ENCODE assay signal across 1 cellular context in the genomic region with DNA sequence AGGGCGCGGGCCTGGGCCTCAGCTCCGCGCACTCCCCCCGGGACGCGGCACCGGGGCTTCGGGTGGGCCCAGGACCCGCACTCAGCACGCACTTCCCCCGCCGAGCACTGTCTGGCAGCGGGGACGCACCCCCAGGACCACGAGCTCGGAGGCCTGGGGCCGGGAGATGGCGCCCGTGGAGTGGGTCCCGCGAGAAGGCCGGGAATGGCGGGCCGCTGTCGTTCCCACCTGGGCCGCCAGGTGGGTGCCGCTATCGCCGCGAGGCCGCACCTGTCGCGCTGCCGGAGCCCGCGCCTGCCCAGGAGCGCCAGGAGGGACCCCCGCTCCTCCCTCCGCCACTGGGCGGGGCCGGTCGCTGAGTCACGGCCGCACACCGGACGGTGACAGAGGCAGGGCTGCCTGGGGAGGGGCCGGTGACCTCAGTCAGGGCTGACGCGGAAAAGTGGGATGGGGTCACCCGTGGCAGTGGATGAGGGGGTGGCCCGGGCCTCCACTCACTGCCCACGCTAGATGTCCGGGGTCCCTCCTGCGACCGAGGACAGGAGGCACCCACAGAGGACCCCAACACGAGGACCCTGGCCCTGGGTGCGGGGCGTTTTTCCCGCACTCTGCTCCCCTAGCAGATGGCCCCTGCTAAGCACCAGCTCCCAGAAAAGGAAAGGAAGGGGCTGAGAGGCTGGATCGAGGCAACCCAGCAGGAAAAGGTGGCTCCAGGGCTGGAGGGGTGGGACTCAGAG.
TF ChIP-seq lines count a peak whose summit lies in the region.

No MANE protein-coding gene starts in this region.

TF ChIP-seq in GM12878, 131 proteins besides CTCF, POLR2A, EP300 and RAD21 (continues in another document):
- TF ChIP-seq FOS (IDR thresholded peaks at IDR 0.05; ENCODE audit: borderline replicate concordance, extremely low read depth, insufficient read length) (no peak), GABPA (IDR thresholded peaks at IDR 0.05; ENCODE audit: low read depth) (no peak), NFIC (IDR thresholded peaks at IDR 0.05; ENCODE audit: low read depth, low read length) (no peak), SP1 (IDR thresholded peaks at IDR 0.05; ENCODE audit: low read depth, low read length) (no peak), TCF12 (IDR thresholded peaks at IDR 0.05; ENCODE audit: low read depth, low read length) (peak; percentile 82), BACH1 (IDR thresholded peaks at IDR 0.05; ENCODE audit: borderline replicate concordance) (peak; percentile 95), TARDBP (IDR thresholded peaks at IDR 0.05; ENCODE audit: borderline replicate concordance) (no peak), BRCA1 (IDR thresholded peaks at IDR 0.05; ENCODE audit: low read depth, low read length) (0 out of 2 replicates have a peak, but pooled peaks have one; percentile 49), NRF1 (conservative IDR thresholded peaks at IDR 0.05; ENCODE audit: low read depth, low read length) (0 out of 2 replicates have a peak, but pooled peaks have one; percentile 24), NR2C2 (IDR thresholded peaks at IDR 0.05; ENCODE audit: borderline replicate concordance, control insufficient read depth, insufficient read length, low read depth) (no peak), ATF7 (IDR thresholded peaks at IDR 0.05; ENCODE audit: low read depth) (no peak), ZNF217 (IDR thresholded peaks at IDR 0.05) (peak; percentile 74), NR2F1 (conservative IDR thresholded peaks at IDR 0.05) (0 out of 2 replicates have a peak, but pooled peaks have one; percentile 14), SPI1 (IDR thresholded peaks at IDR 0.05; ENCODE audit: borderline replicate concordance, insufficient read depth, low read depth, low read length) (no peak), STAT1 (conservative IDR thresholded peaks at IDR 0.05) (no peak), TBL1XR1 (IDR thresholded peaks at IDR 0.05; ENCODE audit: low read depth, low read length) (no peak), IRF4 (IDR thresholded peaks at IDR 0.05; ENCODE audit: low read depth, low read length) (no peak), HCFC1 (IDR thresholded peaks at IDR 0.05; ENCODE audit: low read length) (no peak), BMI1 (IDR thresholded peaks at IDR 0.05; ENCODE audit: borderline replicate concordance) (no peak), NFXL1 (IDR thresholded peaks at IDR 0.05; ENCODE audit: borderline replicate concordance) (no peak), BHLHE40 (IDR thresholded peaks at IDR 0.05; ENCODE audit: borderline replicate concordance in 1 of 2, low read depth in 2 of 2, low read length in 1 of 2) (peak; percentile 9 to 39; a peak in 1 of 4 replicates), RB1 (IDR thresholded peaks at IDR 0.05; ENCODE audit: borderline replicate concordance) (peak; percentile 45; the same call in 1 of the 2 replicates), CBFB (IDR thresholded peaks at IDR 0.05; ENCODE audit: low read depth) (no peak), RCOR1 (conservative IDR thresholded peaks at IDR 0.05; ENCODE audit: low read depth, low read length) (0 out of 2 replicates have a peak, but pooled peaks have one; percentile 80), CHD2 (IDR thresholded peaks at IDR 0.05; ENCODE audit: borderline replicate concordance, low read depth, low read length) (peak; percentile 91), DPF2 (IDR thresholded peaks at IDR 0.05) (peak; percentile 35), MYB (IDR thresholded peaks at IDR 0.05; ENCODE audit: borderline replicate concordance, low read depth, low read length) (no peak), ASH2L (IDR thresholded peaks at IDR 0.05; ENCODE audit: borderline replicate concordance, low read depth) (no peak), SMARCA5 (IDR thresholded peaks at IDR 0.05) (peak; percentile 70), YY1 (IDR thresholded peaks at IDR 0.05; ENCODE audit: low read depth, low read length) (peak; percentile 87), TCF3 (IDR thresholded peaks at IDR 0.05; ENCODE audit: borderline replicate concordance, insufficient read depth, low read depth, low read length) (peak; percentile 89), LARP7 (IDR thresholded peaks at IDR 0.05) (peak; percentile 83), IKZF1 (conservative IDR thresholded peaks at IDR 0.05) (peak; percentile 67; the same call in 1 of the 2 replicates), PAX8 (IDR thresholded peaks at IDR 0.05) (no peak), ZNF274 (IDR thresholded peaks at IDR 0.05; ENCODE audit: insufficient read depth, insufficient read length) (no peak), GATAD2B (conservative IDR thresholded peaks at IDR 0.05; ENCODE audit: low read depth) (peak; percentile 92)
- TF ChIP-seq, protein P1, sequence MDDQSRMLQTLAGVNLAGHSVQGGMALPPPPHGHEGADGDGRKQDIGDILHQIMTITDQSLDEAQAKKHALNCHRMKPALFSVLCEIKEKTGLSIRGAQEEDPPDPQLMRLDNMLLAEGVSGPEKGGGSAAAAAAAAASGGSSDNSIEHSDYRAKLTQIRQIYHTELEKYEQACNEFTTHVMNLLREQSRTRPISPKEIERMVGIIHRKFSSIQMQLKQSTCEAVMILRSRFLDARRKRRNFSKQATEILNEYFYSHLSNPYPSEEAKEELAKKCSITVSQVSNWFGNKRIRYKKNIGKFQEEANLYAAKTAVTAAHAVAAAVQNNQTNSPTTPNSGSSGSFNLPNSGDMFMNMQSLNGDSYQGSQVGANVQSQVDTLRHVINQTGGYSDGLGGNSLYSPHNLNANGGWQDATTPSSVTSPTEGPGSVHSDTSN (IDR thresholded peaks at IDR 0.05; ENCODE audit: insufficient replicate concordance, low read depth, low read length) = no peak
- TF ChIP-seq, protein P2, sequence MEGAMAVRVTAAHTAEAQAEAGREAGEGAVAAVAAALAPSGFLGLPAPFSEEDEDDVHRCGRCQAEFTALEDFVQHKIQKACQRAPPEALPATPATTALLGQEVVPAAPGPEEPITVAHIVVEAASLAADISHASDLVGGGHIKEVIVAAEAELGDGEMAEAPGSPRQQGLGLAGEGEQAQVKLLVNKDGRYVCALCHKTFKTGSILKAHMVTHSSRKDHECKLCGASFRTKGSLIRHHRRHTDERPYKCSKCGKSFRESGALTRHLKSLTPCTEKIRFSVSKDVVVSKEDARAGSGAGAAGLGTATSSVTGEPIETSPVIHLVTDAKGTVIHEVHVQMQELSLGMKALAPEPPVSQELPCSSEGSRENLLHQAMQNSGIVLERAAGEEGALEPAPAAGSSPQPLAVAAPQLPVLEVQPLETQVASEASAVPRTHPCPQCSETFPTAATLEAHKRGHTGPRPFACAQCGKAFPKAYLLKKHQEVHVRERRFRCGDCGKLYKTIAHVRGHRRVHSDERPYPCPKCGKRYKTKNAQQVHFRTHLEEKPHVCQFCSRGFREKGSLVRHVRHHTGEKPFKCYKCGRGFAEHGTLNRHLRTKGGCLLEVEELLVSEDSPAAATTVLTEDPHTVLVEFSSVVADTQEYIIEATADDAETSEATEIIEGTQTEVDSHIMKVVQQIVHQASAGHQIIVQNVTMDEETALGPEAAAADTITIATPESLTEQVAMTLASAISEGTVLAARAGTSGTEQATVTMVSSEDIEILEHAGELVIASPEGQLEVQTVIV (IDR thresholded peaks at IDR 0.05; ENCODE audit: borderline replicate concordance, partially characterized antibody) = no peak
- TF ChIP-seq, protein P3, sequence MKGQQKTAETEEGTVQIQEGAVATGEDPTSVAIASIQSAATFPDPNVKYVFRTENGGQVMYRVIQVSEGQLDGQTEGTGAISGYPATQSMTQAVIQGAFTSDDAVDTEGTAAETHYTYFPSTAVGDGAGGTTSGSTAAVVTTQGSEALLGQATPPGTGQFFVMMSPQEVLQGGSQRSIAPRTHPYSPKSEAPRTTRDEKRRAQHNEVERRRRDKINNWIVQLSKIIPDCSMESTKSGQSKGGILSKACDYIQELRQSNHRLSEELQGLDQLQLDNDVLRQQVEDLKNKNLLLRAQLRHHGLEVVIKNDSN (IDR thresholded peaks at IDR 0.05; ENCODE audit: borderline replicate concordance, extremely low read length, insufficient read depth, low read depth, low read length) = no peak
- TF ChIP-seq, protein P4, sequence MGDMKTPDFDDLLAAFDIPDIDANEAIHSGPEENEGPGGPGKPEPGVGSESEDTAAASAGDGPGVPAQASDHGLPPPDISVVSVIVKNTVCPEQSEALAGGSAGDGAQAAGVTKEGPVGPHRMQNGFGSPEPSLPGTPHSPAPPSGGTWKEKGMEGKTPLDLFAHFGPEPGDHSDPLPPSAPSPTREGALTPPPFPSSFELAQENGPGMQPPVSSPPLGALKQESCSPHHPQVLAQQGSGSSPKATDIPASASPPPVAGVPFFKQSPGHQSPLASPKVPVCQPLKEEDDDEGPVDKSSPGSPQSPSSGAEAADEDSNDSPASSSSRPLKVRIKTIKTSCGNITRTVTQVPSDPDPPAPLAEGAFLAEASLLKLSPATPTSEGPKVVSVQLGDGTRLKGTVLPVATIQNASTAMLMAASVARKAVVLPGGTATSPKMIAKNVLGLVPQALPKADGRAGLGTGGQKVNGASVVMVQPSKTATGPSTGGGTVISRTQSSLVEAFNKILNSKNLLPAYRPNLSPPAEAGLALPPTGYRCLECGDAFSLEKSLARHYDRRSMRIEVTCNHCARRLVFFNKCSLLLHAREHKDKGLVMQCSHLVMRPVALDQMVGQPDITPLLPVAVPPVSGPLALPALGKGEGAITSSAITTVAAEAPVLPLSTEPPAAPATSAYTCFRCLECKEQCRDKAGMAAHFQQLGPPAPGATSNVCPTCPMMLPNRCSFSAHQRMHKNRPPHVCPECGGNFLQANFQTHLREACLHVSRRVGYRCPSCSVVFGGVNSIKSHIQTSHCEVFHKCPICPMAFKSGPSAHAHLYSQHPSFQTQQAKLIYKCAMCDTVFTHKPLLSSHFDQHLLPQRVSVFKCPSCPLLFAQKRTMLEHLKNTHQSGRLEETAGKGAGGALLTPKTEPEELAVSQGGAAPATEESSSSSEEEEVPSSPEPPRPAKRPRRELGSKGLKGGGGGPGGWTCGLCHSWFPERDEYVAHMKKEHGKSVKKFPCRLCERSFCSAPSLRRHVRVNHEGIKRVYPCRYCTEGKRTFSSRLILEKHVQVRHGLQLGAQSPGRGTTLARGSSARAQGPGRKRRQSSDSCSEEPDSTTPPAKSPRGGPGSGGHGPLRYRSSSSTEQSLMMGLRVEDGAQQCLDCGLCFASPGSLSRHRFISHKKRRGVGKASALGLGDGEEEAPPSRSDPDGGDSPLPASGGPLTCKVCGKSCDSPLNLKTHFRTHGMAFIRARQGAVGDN (IDR thresholded peaks at IDR 0.05) = no peak; the same call in none of the 2 replicates
- TF ChIP-seq, protein P5, sequence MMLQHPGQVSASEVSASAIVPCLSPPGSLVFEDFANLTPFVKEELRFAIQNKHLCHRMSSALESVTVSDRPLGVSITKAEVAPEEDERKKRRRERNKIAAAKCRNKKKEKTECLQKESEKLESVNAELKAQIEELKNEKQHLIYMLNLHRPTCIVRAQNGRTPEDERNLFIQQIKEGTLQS (IDR thresholded peaks at IDR 0.05; ENCODE audit: borderline replicate concordance, extremely low read depth, low read depth, low read length) = no peak
- TF ChIP-seq, protein P6, sequence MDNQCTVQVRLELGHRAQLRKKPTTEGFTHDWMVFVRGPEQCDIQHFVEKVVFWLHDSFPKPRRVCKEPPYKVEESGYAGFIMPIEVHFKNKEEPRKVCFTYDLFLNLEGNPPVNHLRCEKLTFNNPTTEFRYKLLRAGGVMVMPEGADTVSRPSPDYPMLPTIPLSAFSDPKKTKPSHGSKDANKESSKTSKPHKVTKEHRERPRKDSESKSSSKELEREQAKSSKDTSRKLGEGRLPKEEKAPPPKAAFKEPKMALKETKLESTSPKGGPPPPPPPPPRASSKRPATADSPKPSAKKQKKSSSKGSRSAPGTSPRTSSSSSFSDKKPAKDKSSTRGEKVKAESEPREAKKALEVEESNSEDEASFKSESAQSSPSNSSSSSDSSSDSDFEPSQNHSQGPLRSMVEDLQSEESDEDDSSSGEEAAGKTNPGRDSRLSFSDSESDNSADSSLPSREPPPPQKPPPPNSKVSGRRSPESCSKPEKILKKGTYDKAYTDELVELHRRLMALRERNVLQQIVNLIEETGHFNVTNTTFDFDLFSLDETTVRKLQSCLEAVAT (IDR thresholded peaks at IDR 0.05) = 0 out of 2 replicates have a peak, but pooled peaks have one; percentile 21
- TF ChIP-seq, protein P7, sequence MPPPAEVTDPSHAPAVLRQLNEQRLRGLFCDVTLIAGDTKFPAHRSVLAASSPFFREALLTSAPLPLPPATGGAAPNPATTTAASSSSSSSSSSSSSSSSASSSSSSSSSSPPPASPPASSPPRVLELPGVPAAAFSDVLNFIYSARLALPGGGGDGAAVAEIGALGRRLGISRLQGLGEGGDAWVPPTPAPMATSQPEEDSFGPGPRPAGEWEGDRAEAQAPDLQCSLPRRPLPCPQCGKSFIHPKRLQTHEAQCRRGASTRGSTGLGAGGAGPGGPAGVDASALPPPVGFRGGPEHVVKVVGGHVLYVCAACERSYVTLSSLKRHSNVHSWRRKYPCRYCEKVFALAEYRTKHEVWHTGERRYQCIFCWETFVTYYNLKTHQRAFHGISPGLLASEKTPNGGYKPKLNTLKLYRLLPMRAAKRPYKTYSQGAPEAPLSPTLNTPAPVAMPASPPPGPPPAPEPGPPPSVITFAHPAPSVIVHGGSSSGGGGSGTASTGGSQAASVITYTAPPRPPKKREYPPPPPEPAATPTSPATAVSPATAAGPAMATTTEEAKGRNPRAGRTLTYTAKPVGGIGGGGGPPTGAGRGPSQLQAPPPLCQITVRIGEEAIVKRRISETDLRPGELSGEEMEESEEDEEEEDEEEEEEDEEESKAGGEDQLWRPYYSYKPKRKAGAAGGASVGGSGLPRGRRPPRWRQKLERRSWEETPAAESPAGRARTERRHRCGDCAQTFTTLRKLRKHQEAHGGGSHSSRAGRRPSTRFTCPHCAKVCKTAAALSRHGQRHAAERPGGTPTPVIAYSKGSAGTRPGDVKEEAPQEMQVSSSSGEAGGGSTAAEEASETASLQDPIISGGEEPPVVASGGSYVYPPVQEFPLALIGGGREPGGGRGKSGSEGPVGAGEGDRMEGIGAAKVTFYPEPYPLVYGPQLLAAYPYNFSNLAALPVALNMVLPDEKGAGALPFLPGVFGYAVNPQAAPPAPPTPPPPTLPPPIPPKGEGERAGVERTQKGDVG (CRISPR knock-in tag; IDR thresholded peaks at IDR 0.05) = no peak
- TF ChIP-seq, protein P8, sequence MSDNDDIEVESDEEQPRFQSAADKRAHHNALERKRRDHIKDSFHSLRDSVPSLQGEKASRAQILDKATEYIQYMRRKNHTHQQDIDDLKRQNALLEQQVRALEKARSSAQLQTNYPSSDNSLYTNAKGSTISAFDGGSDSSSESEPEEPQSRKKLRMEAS (IDR thresholded peaks at IDR 0.05; ENCODE audit: low read depth, low read length) = peak; percentile 48; the same call in 1 of the 2 replicates
- TF ChIP-seq, protein P9, sequence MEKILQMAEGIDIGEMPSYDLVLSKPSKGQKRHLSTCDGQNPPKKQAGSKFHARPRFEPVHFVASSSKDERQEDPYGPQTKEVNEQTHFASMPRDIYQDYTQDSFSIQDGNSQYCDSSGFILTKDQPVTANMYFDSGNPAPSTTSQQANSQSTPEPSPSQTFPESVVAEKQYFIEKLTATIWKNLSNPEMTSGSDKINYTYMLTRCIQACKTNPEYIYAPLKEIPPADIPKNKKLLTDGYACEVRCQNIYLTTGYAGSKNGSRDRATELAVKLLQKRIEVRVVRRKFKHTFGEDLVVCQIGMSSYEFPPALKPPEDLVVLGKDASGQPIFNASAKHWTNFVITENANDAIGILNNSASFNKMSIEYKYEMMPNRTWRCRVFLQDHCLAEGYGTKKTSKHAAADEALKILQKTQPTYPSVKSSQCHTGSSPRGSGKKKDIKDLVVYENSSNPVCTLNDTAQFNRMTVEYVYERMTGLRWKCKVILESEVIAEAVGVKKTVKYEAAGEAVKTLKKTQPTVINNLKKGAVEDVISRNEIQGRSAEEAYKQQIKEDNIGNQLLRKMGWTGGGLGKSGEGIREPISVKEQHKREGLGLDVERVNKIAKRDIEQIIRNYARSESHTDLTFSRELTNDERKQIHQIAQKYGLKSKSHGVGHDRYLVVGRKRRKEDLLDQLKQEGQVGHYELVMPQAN (conservative IDR thresholded peaks at IDR 0.05) = peak; percentile 68
